17 cellular contexts compared by ENCODE assay signal in the genomic region with DNA sequence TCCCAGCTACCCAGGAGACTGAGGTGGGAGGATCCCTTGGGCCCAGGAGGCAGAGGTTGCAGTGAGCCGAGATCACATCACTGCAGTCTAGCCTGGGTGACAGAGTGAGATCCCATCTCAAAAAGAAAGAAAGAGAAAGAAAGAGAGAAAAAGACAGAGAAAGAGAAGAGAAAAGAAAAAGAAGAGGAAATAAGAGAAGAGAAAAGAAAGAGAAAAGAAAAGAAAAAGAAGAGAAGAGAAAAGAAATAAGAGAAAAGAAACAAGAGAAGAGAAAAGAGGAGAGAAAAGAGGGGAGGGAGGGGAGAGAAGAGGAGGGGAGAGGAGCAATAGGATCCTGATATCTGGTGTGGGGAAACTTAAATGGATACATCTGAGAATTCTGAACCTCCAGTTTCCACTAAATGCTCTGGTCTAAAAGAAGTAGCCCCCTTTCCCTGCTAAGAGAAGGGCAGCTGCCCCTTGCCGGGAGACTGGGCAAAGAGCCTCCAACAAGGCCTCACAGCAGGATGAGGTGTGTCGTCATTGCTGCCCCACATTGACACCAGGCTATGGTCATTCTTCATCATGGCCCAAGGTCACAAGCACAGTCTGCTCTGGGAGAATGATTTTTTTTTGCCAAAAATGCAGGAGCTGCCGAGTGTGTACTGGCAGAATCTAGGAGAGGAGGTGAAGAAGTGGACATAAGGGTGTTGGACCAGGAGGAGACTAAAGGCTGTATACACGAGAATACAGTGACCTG. TPM values are rescaled to one million over a fixed set of nuclear protein-coding genes. Genes with fewer than 3 reads are reported as not detected.
DNase-seq lines count a peak whose midpoint lies in the region; TF ChIP-seq lines count a peak whose summit lies in the region.
"Had no signal": no experiment of that assay in that cellular context is flagged by ENCODE, and none has a peak within 500 bp of the region (broad histone marks: within the 10 kb centered on the region; RNA-seq: fewer than 3 reads in every experiment).

No MANE protein-coding gene starts in this region.

- H3K27me3 Mint-ChIP-seq in activated T-helper 1 cell treated with anti-CD3 and anti-CD28 coated beads, Interleukin-12 subunit alpha, Interleukin-12 subunit beta, Interleukin-2, Interleukin-4 antibody, amounts not matched to agents 30 ng/mL and 10 ng/mL and 1 ng/mL, durations not matched to agents 14 hours and 24 hours and 36 hours (ENCODE audit: insufficient read depth), result peaks cover 10% of the 10 kb centered on the region
- H3K27me3 Mint-ChIP-seq in endodermal cell (ENCODE audit: insufficient read depth), result peaks cover 14% of the 10 kb centered on the region

- no peaks in the 10 kb centered on the region for H3K9me3 Mint-ChIP-seq in activated T-helper 1 cell treated with anti-CD3 and anti-CD28 coated beads, Interleukin-12 subunit alpha, Interleukin-12 subunit beta, Interleukin-2, Interleukin-4 antibody, amounts not matched to agents 30 ng/mL and 10 ng/mL and 1 ng/mL, durations not matched to agents 14 hours and 24 hours and 36 hours
- no peaks in the 10 kb centered on the region for H3K9me3 Mint-ChIP-seq in endodermal cell

- H3K27me3 ChIP-seq in endodermal cell (ENCODE audit: control insufficient read depth, insufficient read depth, low read length, poor library complexity, severe bottlenecking), result no peaks in the 10 kb centered on the region

- H3K27ac Mint-ChIP-seq in activated T-helper 1 cell treated with anti-CD3 and anti-CD28 coated beads, Interleukin-12 subunit alpha, Interleukin-12 subunit beta, Interleukin-2, Interleukin-4 antibody, amounts not matched to agents 30 ng/mL and 10 ng/mL and 1 ng/mL, durations not matched to agents 14 hours and 24 hours and 36 hours, result peak overlapping the region; percentile 16
- H3K27ac Mint-ChIP-seq in endodermal cell, result no peak overlapping the region
- H3K27ac Mint-ChIP-seq: HFFc6 had no signal

- H3K27ac ChIP-seq in endodermal cell (ENCODE audit: low read depth, low read length), result no peak overlapping the region
- H3K27ac ChIP-seq: HL-60 had no signal

- 85 to 89% methylated on average over 5 of the region's 5 CpGs for WGBS in endodermal cell (ENCODE audit: insufficient coverage in 1 of 2, insufficient read length in 1 of 2), 2 experiments

- H3K4me1 Mint-ChIP-seq in activated T-helper 1 cell treated with anti-CD3 and anti-CD28 coated beads, Interleukin-12 subunit alpha, Interleukin-12 subunit beta, Interleukin-2, Interleukin-4 antibody, amounts not matched to agents 30 ng/mL and 10 ng/mL and 1 ng/mL, durations not matched to agents 14 hours and 24 hours and 36 hours (ENCODE audit: low read depth), result no peaks in the 10 kb centered on the region
- no peaks in the 10 kb centered on the region for H3K4me1 Mint-ChIP-seq in endodermal cell

- H3K36me3 Mint-ChIP-seq in activated T-helper 1 cell treated with anti-CD3 and anti-CD28 coated beads, Interleukin-12 subunit alpha, Interleukin-12 subunit beta, Interleukin-2, Interleukin-4 antibody, amounts not matched to agents 30 ng/mL and 10 ng/mL and 1 ng/mL, durations not matched to agents 14 hours and 24 hours and 36 hours (ENCODE audit: low read depth), result no peaks in the 10 kb centered on the region
- H3K36me3 Mint-ChIP-seq in endodermal cell (ENCODE audit: low read depth), result no peaks in the 10 kb centered on the region
- H3K36me3 Mint-ChIP-seq: CD8-positive, alpha-beta memory T cell had no signal

- no peaks in the 10 kb centered on the region for H3K36me3 ChIP-seq in endodermal cell (ENCODE audit: control insufficient read depth, insufficient read depth, low read length)
- H3K36me3 ChIP-seq: HAP-1 had no signal

- peak; percentile 48 for DNase-seq in activated effector memory CD4-positive, alpha-beta T cell treated with anti-CD3 and anti-CD28 coated beads, Interleukin-2, amount 50 U/mL, for 16 hours
- DNase-seq in activated effector memory CD4-positive, alpha-beta T cell treated with Interleukin-2 at 50 U/mL for 16 hours, result no peak
- no peak for DNase-seq in activated T-helper 1 cell treated with anti-CD3 and anti-CD28 coated beads, Interleukin-12 subunit alpha, Interleukin-12 subunit beta, Interleukin-2, Interleukin-4 antibody, amounts not matched to agents 30 ng/mL and 10 ng/mL and 1 ng/mL, durations not matched to agents 14 hours and 24 hours and 36 hours (ENCODE audit: low spot score)
- DNase-seq in endodermal cell, result peak; percentile 5
- DNase-seq in NCI-H2081 (lab: John Stamatoyannopoulos, UW), result no peak
- no peak for DNase-seq in DMS114 treated with DMSO at 0.1 percent for 48 hours (lab: John Stamatoyannopoulos, UW; ENCODE audit: unreplicated experiment)
- DNase-seq in NCI-H1092 treated with DMSO at 0.1 percent for 48 hours (lab: John Stamatoyannopoulos, UW), result no peak
- DNase-seq: 8988T; C1 segment of cervical spinal cord; Caco-2; CD8-positive, alpha-beta memory T cell; DMS53; GF-D8; HFFc6; KBM-7 had no signal

- no peaks in the 10 kb centered on the region for H3K4me1 ChIP-seq in endodermal cell (ENCODE audit: control insufficient read depth, insufficient read depth, low read length)
- H3K4me1 ChIP-seq: Caco-2, HAP-1 had no signal

- intact Hi-C loops in activated T-helper 1 cell treated with anti-CD3 and anti-CD28 coated beads, Interleukin-12 subunit alpha, Interleukin-12 subunit beta, Interleukin-2, Interleukin-4 antibody, amounts not matched to agents 30 ng/mL and 10 ng/mL and 1 ng/mL, durations not matched to agents 14 hours and 24 hours and 36 hours (cut with micrococcal nuclease), result no loop called here

- no peak overlapping the region for H3K4me3 ChIP-seq in endodermal cell (ENCODE audit: low read length)
- H3K4me3 ChIP-seq: HAP-1 had no signal

- no peaks in the 10 kb centered on the region for H3K9me3 ChIP-seq in endodermal cell (ENCODE audit: control insufficient read depth, low read length)
- H3K9me3 ChIP-seq: Caco-2, HAP-1 had no signal

- H3K9ac ChIP-seq in endodermal cell (ENCODE audit: extremely low read depth, low read length, poor library complexity, severe bottlenecking), result no peak overlapping the region

- no peak overlapping the region for H3K4me3 Mint-ChIP-seq in activated T-helper 1 cell treated with anti-CD3 and anti-CD28 coated beads, Interleukin-12 subunit alpha, Interleukin-12 subunit beta, Interleukin-2, Interleukin-4 antibody, amounts not matched to agents 30 ng/mL and 10 ng/mL and 1 ng/mL, durations not matched to agents 14 hours and 24 hours and 36 hours
- H3K4me3 Mint-ChIP-seq in endodermal cell, result no peak overlapping the region
- H3K4me3 Mint-ChIP-seq: CD8-positive, alpha-beta memory T cell; HFFc6 had no signal

- no peak for TF ChIP-seq CTCF in endodermal cell (conservative IDR thresholded peaks at IDR 0.05)

RNA-seq across cellular contexts. Expression of gene COMMD4, which starts 21.1 kb away (rescaled TPM):
- 79.8 and 79.9 TPM in 2 replicates for total RNA-seq in activated T-helper 1 cell treated with anti-CD3 and anti-CD28 coated beads, Interleukin-12 subunit alpha, Interleukin-12 subunit beta, Interleukin-2, Interleukin-4 antibody, amounts not matched to agents 30 ng/mL and 10 ng/mL and 1 ng/mL, durations not matched to agents 14 hours and 24 hours and 36 hours
- 100 to 1,000 TPM; 153 to 156 TPM for total RNA-seq in endodermal cell
- polyA plus RNA-seq in endodermal cell (2013, experiment 1 of 2), result 79.8 TPM
- polyA plus RNA-seq in endodermal cell (2013, experiment 2 of 2), result 75.8 TPM

RNA-seq across cellular contexts. Expression of gene GOLGA6D, which starts 32.1 kb away (rescaled TPM):
- total RNA-seq in activated T-helper 1 cell treated with anti-CD3 and anti-CD28 coated beads, Interleukin-12 subunit alpha, Interleukin-12 subunit beta, Interleukin-2, Interleukin-4 antibody, amounts not matched to agents 30 ng/mL and 10 ng/mL and 1 ng/mL, durations not matched to agents 14 hours and 24 hours and 36 hours, result not detected in 2 replicates
- total RNA-seq in endodermal cell, result under 1 TPM; 0.11 to 0.24 TPM
- polyA plus RNA-seq in endodermal cell (2013, experiment 1 of 2), result 0.11 TPM
- not detected for polyA plus RNA-seq in endodermal cell (2013, experiment 2 of 2)
- total RNA-seq: Caco-2; CD8-positive, alpha-beta memory T cell; HFFc6 had no signal
- polyA plus RNA-seq: CD8-positive, alpha-beta memory T cell had no signal

RNA-seq across cellular contexts. Expression of gene NEIL1, which starts 32.1 kb away (rescaled TPM):
- total RNA-seq in activated T-helper 1 cell treated with anti-CD3 and anti-CD28 coated beads, Interleukin-12 subunit alpha, Interleukin-12 subunit beta, Interleukin-2, Interleukin-4 antibody, amounts not matched to agents 30 ng/mL and 10 ng/mL and 1 ng/mL, durations not matched to agents 14 hours and 24 hours and 36 hours, result 4.7 and 5.3 TPM in 2 replicates
- 10 to 100 TPM; 20.2 to 25.7 TPM for total RNA-seq in endodermal cell
- polyA plus RNA-seq in endodermal cell (2013, experiment 1 of 2), result 9.0 TPM
- 8.1 TPM for polyA plus RNA-seq in endodermal cell (2013, experiment 2 of 2)

RNA-seq across cellular contexts. Expression of gene MAN2C1, which starts 53.7 kb away (rescaled TPM):
- 250 and 254 TPM in 2 replicates for total RNA-seq in activated T-helper 1 cell treated with anti-CD3 and anti-CD28 coated beads, Interleukin-12 subunit alpha, Interleukin-12 subunit beta, Interleukin-2, Interleukin-4 antibody, amounts not matched to agents 30 ng/mL and 10 ng/mL and 1 ng/mL, durations not matched to agents 14 hours and 24 hours and 36 hours
- 100 to 1,000 TPM; 150 to 224 TPM for total RNA-seq in endodermal cell
- polyA plus RNA-seq in endodermal cell (2013, experiment 1 of 2), result 142 TPM
- 131 TPM for polyA plus RNA-seq in endodermal cell (2013, experiment 2 of 2)

RNA-seq across cellular contexts. Expression of gene GOLGA6C, which starts 56.6 kb away (rescaled TPM):
- not detected in 2 replicates for total RNA-seq in activated T-helper 1 cell treated with anti-CD3 and anti-CD28 coated beads, Interleukin-12 subunit alpha, Interleukin-12 subunit beta, Interleukin-2, Interleukin-4 antibody, amounts not matched to agents 30 ng/mL and 10 ng/mL and 1 ng/mL, durations not matched to agents 14 hours and 24 hours and 36 hours
- not detected for total RNA-seq in endodermal cell
- not detected for polyA plus RNA-seq in endodermal cell (2013, experiment 1 of 2)
- polyA plus RNA-seq in endodermal cell (2013, experiment 2 of 2), result not detected
- total RNA-seq: Caco-2; CD8-positive, alpha-beta memory T cell; HFFc6 had no signal
- polyA plus RNA-seq: CD8-positive, alpha-beta memory T cell had no signal

Comparison
In these comparisons a context has a peak if more than half of its experiments do, and no peak if none do; other contexts are left out.
1. DNase-seq: peak in activated effector memory CD4-positive, alpha-beta T cell treated with anti-CD3 and anti-CD28 coated beads, Interleukin-2, amount 50 U/mL, for 16 hours (single experiment) and endodermal cell (single experiment); none in activated effector memory CD4-positive, alpha-beta T cell treated with Interleukin-2 at 50 U/mL for 16 hours (single experiment), activated T-helper 1 cell treated with anti-CD3 and anti-CD28 coated beads, Interleukin-12 subunit alpha, Interleukin-12 subunit beta, Interleukin-2, Interleukin-4 antibody, amounts not matched to agents 30 ng/mL and 10 ng/mL and 1 ng/mL, durations not matched to agents 14 hours and 24 hours and 36 hours (single experiment), NCI-H2081 (0 of 2), DMS114 treated with DMSO at 0.1 percent for 48 hours (single experiment) and NCI-H1092 treated with DMSO at 0.1 percent for 48 hours (single experiment).